8 cellular contexts compared by ENCODE assay signal in genomic region chr20:23245553-23246128, GRCh38.
A peak's percentile ranks its signal among the peaks of the same experiment; 100 is the strongest.
DNase-seq lines count a peak whose midpoint lies in the region; ATAC-seq and TF ChIP-seq lines count a peak whose summit lies in the region.

No MANE protein-coding gene starts in this region.

- peaks cover 14 to 15% of the 10 kb centered on the region in 2 donors for H3K27me3 Mint-ChIP-seq in natural killer cell treated with Interleukin-12 subunit alpha and Interleukin-12 subunit beta and Interleukin-15 and Interleukin-18, amount 100 ng/mL, for 72 hours

- intact Hi-C loops in esophagus muscularis mucosa (cut with DNase I): no loop called here

- H3K9me3 Mint-ChIP-seq in natural killer cell treated with Interleukin-12 subunit alpha and Interleukin-12 subunit beta and Interleukin-15 and Interleukin-18, amount 100 ng/mL, for 72 hours: no peaks in the 10 kb centered on the region

- H3K4me1 Mint-ChIP-seq in natural killer cell treated with Interleukin-12 subunit alpha and Interleukin-12 subunit beta and Interleukin-15 and Interleukin-18, amount 100 ng/mL, for 72 hours (ENCODE audit: low read depth in 2 of 2): no peaks in the 10 kb centered on the region

- H3K9me3 ChIP-seq in esophagus muscularis mucosa: no peaks in the 10 kb centered on the region

- in situ Hi-C loops in SK-MEL-5 (cut with HindIII; ENCODE audit: low pct_unique_long_range_greater_than_20kb, low sequenced_read_pairs): no loop called here

- peaks cover 0 to 11% (median 0%) of the 10 kb centered on the region in 4 donors for H3K27me3 ChIP-seq in esophagus muscularis mucosa

- TF ChIP-seq EP300 in esophagus muscularis mucosa (IDR thresholded peaks at IDR 0.05): no peak

- TF ChIP-seq CTCF in esophagus muscularis mucosa (IDR thresholded peaks at IDR 0.05): peak; percentile 28 to 45 (median 36)

- no peak for TF ChIP-seq POLR2A in esophagus muscularis mucosa (IDR thresholded peaks at IDR 0.05; ENCODE audit: low read depth)

- no peak overlapping the region for H3K4me3 Mint-ChIP-seq in natural killer cell treated with Interleukin-12 subunit alpha and Interleukin-12 subunit beta and Interleukin-15 and Interleukin-18, amount 100 ng/mL, for 72 hours

- no peak overlapping the region for H3K27ac Mint-ChIP-seq in natural killer cell treated with Interleukin-12 subunit alpha and Interleukin-12 subunit beta and Interleukin-15 and Interleukin-18, amount 100 ng/mL, for 72 hours

- peak overlapping the region in 2 of 4 donors; percentile 54 to 72 for H3K27ac ChIP-seq in esophagus muscularis mucosa (replicated peaks in 1 of 4)

- H3K36me3 Mint-ChIP-seq in natural killer cell treated with Interleukin-12 subunit alpha and Interleukin-12 subunit beta and Interleukin-15 and Interleukin-18, amount 100 ng/mL, for 72 hours: no peaks in the 10 kb centered on the region

- peaks cover 21 to 27% (median 22%) of the 10 kb centered on the region in 4 donors for H3K4me1 ChIP-seq in esophagus muscularis mucosa

- 68% methylated on average over 8 of the region's 9 CpGs for WGBS in esophagus muscularis mucosa

- no peaks in the 10 kb centered on the region for H3K36me3 ChIP-seq in esophagus muscularis mucosa

- ATAC-seq in GM19438 (IDR thresholded peaks at IDR 0.05; ENCODE audit: low read depth, unreplicated experiment): peak; percentile 82
- ATAC-seq in HG03439 (IDR thresholded peaks at IDR 0.05; ENCODE audit: unreplicated experiment): peak; percentile 59
- ATAC-seq in natural killer cell treated with Interleukin-12 subunit alpha and Interleukin-12 subunit beta and Interleukin-15 and Interleukin-18, amount 100 ng/mL, for 72 hours: peak; percentile 64 to 66

- peak; percentile 8 for DNase-seq in EL
- peak; percentile 63 for DNase-seq in SK-MEL-5 (ENCODE audit: low read depth, low spot score)
- peak; percentile 91 for DNase-seq in esophagus muscularis mucosa (ENCODE audit: extremely low spot score)
- DNase-seq in natural killer cell treated with Interleukin-12 subunit alpha and Interleukin-12 subunit beta and Interleukin-15 and Interleukin-18, amount 100 ng/mL, for 72 hours (ENCODE audit: low spot score): no peak
- DNase-seq in AG20443 (ENCODE audit: low spot score): no peak
- DNase-seq in central memory CD4-positive, alpha-beta T cell: no peak

- H3K4me3 ChIP-seq in esophagus muscularis mucosa: no peak overlapping the region

Comparison
In these comparisons a context has a peak if more than half of its experiments do, and no peak if none do; other contexts are left out.
1. DNase-seq: peak in EL (single experiment), SK-MEL-5 (single experiment) and esophagus muscularis mucosa (single experiment); none in natural killer cell treated with Interleukin-12 subunit alpha and Interleukin-12 subunit beta and Interleukin-15 and Interleukin-18, amount 100 ng/mL, for 72 hours (single experiment), AG20443 (single experiment) and central memory CD4-positive, alpha-beta T cell (single experiment).
2. Peak in every context shown above with its lines, with median percentiles within 50 percentile points of each other: ATAC-seq.